ENCODE assay signal across 8 cellular contexts in genomic region chr2:207167129-207167923, GRCh38. TPM values are rescaled to one million over a fixed set of nuclear protein-coding genes. Genes with fewer than 3 reads are reported as not detected.
DNase-seq lines count a peak whose midpoint lies in the region; ATAC-seq, FAIRE-seq and TF ChIP-seq lines count a peak whose summit lies in the region.

No MANE protein-coding gene starts in this region.

- FAIRE-seq in bronchial epithelial cell (lab: Jason Lieb, UNC) = no peak

- H3K4me3 ChIP-seq in bronchial epithelial cell (ENCODE audit: low read depth, low read length) (peak overlapping the region; percentile 82), tibial nerve (peak overlapping the region; percentile 70 to 95 (median 84))

- peaks cover 0 to 30% (median 3%) of the 10 kb centered on the region in 4 donors for H3K4me1 ChIP-seq in tibial nerve

- H3K36me3 ChIP-seq in bronchial epithelial cell (ENCODE audit: control insufficient read depth, insufficient read depth, low read length) (peaks cover 4% of the 10 kb centered on the region), tibial nerve (no peaks in the 10 kb centered on the region)

- no peaks in the 10 kb centered on the region for H3K27me3 ChIP-seq in bronchial epithelial cell (ENCODE audit: control insufficient read depth, insufficient read depth, low read length)
- H3K27me3 ChIP-seq in tibial nerve = no peaks in the 10 kb centered on the region

- DNase-seq in CD14-positive monocyte (ENCODE audit: low spot score) = peak; percentile 73
- peak; percentile 5 for DNase-seq in GM19238 (ENCODE audit: insufficient read length, low spot score)
- peak; percentile 32 for DNase-seq in NCI-H2029 treated with DMSO at 0.1 percent for 48 hours (lab: John Stamatoyannopoulos, UW)
- DNase-seq in bronchial epithelial cell (ENCODE audit: low read depth) = peak; percentile 62
- peak; percentile 84 for DNase-seq in medulla oblongata (ENCODE audit: extremely low spot score)
- peak in 1 of 2 donors; percentile 44 for DNase-seq in tibial nerve (ENCODE audit: low spot score in 2 of 2)
- no peak for DNase-seq in NK-92 treated with Interleukin-12 subunit alpha and Interleukin-12 subunit beta, amount 100 ng/mL, for 24 hours (lab: John Stamatoyannopoulos, UW)

- H3K4me1 Mint-ChIP-seq in CD14-positive monocyte = peaks cover 35% of the 10 kb centered on the region

- TF ChIP-seq CTCF in CD14-positive monocyte (IDR thresholded peaks at IDR 0.05) (no peak), bronchial epithelial cell (IDR thresholded peaks at IDR 0.05; ENCODE audit: insufficient read depth, low read length, severe bottlenecking) (no peak), tibial nerve (IDR thresholded peaks at IDR 0.05) (no peak)

- WGBS in tibial nerve, 2 donors = 27 to 33% methylated on average over 15 of the region's 15 CpGs

- H3K9me3 ChIP-seq in tibial nerve = no peaks in the 10 kb centered on the region

- no peak for TF ChIP-seq POLR2A in tibial nerve (IDR thresholded peaks at IDR 0.05)

- intact Hi-C loops in CD14-positive monocyte (cut with micrococcal nuclease) = loop anchor here (5.0 to 10.0 kb wide), 4 partner anchors 35 to 337 kb away; no protein-coding TSS in a partner anchor

- peak overlapping the region; percentile 97 to 100 (median 100) for H3K27ac ChIP-seq in tibial nerve

- no peak for ATAC-seq in GM21381 (IDR thresholded peaks at IDR 0.05; ENCODE audit: unreplicated experiment)

- peaks cover 3 to 10% of the 10 kb centered on the region in 2 donors for H3K36me3 Mint-ChIP-seq in CD14-positive monocyte

- peak in 1 of 2 donors; percentile 16 for TF ChIP-seq EP300 in tibial nerve (IDR thresholded peaks at IDR 0.05)

- H3K9me3 Mint-ChIP-seq in CD14-positive monocyte = peaks cover 0 to 3% (median 0%) of the 10 kb centered on the region in 7 donors

- H3K27ac Mint-ChIP-seq in CD14-positive monocyte = peak overlapping the region; percentile 99 to 100 (median 100)

- peak overlapping the region; percentile 97 for H3K4me3 Mint-ChIP-seq in CD14-positive monocyte

- H3K27me3 Mint-ChIP-seq in CD14-positive monocyte (ENCODE audit: low read depth in 3 of 3) = peaks cover 0 to 2% (median 1%) of the 10 kb centered on the region in 3 donors

RNA-seq across cellular contexts. Expression of gene KLF7, which starts 1.6 kb away (rescaled TPM):
- polyA plus RNA-seq in CD14-positive monocyte = 10 to 100 TPM in 1 of 2 donors, 1 to 10 TPM in 1; 9.4 to 10.3 TPM
- total RNA-seq in bronchial epithelial cell = 39.8 and 40.5 TPM in 2 replicates
- total RNA-seq in tibial nerve = 10 to 100 TPM; 25.8 to 55.3 (median 37.1) TPM
